In the genomic region with DNA sequence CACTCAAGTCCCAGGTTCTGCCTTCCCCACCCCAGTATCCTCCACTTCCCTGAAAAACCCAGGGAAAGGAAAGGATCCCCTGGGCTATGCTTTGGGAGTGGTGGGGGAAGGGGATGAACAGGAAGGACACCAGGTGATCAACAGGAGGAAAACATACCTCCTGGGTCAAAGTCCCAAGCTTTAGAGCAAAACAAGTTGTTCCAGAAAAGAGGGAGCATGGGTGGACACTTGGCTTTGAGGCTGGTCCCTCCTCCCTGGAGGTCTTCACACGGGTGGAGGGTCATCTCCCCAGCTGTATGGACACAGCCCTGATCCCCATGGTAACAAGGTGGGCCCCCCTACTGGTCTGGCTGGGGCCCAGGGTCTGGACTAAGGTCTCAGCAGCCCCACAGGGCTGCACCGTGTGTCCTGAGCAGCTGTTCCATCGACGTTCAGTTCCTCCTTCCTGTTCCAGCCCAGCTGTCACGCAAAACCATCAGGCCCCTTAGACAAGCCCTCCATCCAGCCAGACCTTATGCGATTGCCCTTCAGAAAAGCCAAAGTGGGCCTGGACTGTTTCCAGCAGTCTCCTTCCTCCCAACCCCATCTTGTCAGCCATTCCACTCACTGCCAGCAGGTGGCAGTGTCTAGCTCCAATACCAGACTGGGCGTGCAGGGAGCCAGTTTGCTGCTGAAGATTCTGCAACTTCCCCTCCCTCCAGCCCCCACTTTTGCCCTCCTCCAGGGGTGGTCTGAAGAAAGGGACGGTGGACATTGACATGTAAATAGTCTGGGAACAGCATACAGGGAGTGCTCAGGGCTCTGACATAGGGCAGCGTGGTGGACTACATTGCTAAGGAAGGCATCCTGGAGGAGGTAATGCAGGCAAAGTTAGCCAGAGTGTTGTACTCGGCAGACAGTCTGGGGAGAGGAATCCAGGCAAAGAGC, we compare ENCODE assay signal across 1 cellular context.
TF ChIP-seq lines count a peak whose summit lies in the region.

No MANE protein-coding gene starts in this region.

TF ChIP-seq in SK-N-SH treated with all-trans-retinoic acid at 6 μM for 48 hours, 23 proteins besides CTCF, POLR2A, EP300 and RAD21 (continued from another document):
- no peak for TF ChIP-seq CREB5 (CRISPR knock-in tag; IDR thresholded peaks at IDR 0.05; ENCODE audit: low read depth)
